8 cellular contexts compared by ENCODE assay signal in the genomic region with DNA sequence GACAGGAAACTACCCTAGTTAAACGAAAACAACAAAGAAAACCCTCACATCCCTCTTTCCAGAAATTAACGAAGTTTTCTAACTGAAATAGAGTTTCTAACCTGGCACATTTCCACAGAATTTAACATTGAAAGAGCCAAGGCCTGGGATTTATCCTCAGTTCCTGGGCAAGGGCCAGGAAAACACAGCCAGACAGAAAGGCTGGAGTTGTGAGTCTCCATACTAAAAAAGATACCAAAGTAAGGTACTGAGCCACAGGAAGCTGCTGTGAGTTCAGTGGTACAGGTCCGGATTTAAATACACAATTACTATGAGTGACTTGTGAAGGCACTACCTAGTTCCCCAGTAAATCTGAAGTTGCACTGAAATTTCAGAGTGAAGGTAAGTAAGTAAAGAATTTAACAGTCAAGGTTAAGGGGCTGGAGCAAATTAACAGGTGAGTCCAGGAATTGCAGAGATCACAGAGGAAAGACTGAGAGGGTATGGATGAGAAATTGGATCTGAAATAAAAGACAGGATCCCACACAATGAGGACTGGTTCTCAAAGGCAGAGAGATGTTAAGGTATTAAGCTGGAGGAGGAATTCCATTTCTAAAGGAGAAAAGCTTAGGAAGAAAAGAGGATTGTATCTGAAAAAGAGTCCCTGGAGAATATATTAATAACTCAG. TPM values are rescaled to one million over a fixed set of nuclear protein-coding genes. Genes with fewer than 3 reads are reported as not detected.
DNase-seq lines count a peak whose midpoint lies in the region; ATAC-seq, FAIRE-seq and TF ChIP-seq lines count a peak whose summit lies in the region.

No MANE protein-coding gene starts in this region.

- WGBS in H1 (ENCODE audit: extremely low coverage in 1 of 2, insufficient coverage in 1 of 2, insufficient read length in 1 of 2, insufficient replicate concordance in 2 of 2, low coverage in 1 of 2, low lambda C conversion rate in 2 of 2, missing lambda C conversion rate in 1 of 2), 2 experiments = 77% methylated on average over 3 of the region's 3 CpGs; no CpG with 5 or more reads in 1 of the 2 experiments

- no peaks in the 10 kb centered on the region for H3K79me1 ChIP-seq in H1 (ENCODE audit: low read depth, low read length)

- TF ChIP-seq POLR2A in H1 (IDR thresholded peaks at IDR 0.05; ENCODE audit: control extremely low read depth in 1 of 2, low read depth in 2 of 2, low read length in 2 of 2) = no peak

- no peak overlapping the region for H3K18ac ChIP-seq in H1 (ENCODE audit: extremely low read depth, low read length)

- H3K4ac ChIP-seq in H1 (replicated peaks; ENCODE audit: insufficient read length, low read depth, low read length) = no peak overlapping the region

- H3K23ac ChIP-seq in H1 (ENCODE audit: insufficient read length) = no peak overlapping the region

- H3K4me3 ChIP-seq in Panc1 (ENCODE audit: low read depth in 2 of 2, low read length in 2 of 2) (peak overlapping the region; percentile 70 to 87), H1 (ENCODE audit: extremely low read depth in 1 of 4, insufficient read depth in 2 of 4, low read depth in 3 of 4, low read length in 4 of 4) (peak overlapping the region; percentile 42 to 67 (median 52); a peak in 7 of 8 replicates)

- H3K4me1 ChIP-seq in Panc1 (ENCODE audit: control insufficient read depth, insufficient read depth, low read length) = peaks cover 34% of the 10 kb centered on the region
- H3K4me1 ChIP-seq in H1 (replicated peaks in 1 of 4; ENCODE audit: control insufficient read depth in 3 of 4, insufficient read depth in 4 of 4, low read length in 3 of 4) = peaks cover 0 to 11% (median 6%) of the 10 kb centered on the region in 4 experiments; a peak in 5 of 7 replicates

- H3K4me2 ChIP-seq in H1 (ENCODE audit: insufficient read depth in 1 of 2, low read depth in 2 of 2, low read length in 2 of 2) = peak overlapping the region; percentile 72 to 85

- TSS peak; percentile 71 for BruUV-seq in Panc1 (replicated peaks; lab: Mats Ljungman, UMichigan)

- H2BK5ac ChIP-seq in H1 (ENCODE audit: low read depth, low read length) = no peak overlapping the region

- peaks cover 18% of the 10 kb centered on the region for H3K23me2 ChIP-seq in H1 (ENCODE audit: low read depth, low read length)

- H3K9me3 ChIP-seq in Panc1 (ENCODE audit: control insufficient read depth, insufficient read depth, low read depth, low read length) (no peaks in the 10 kb centered on the region), H1 (ENCODE audit: insufficient read depth in 2 of 2, low read depth in 1 of 2, low read length in 1 of 2) (no peaks in the 10 kb centered on the region)

- H4K5ac ChIP-seq in H1 (ENCODE audit: insufficient read length, low read depth, low read length) = no peak overlapping the region

- no peak overlapping the region for H2AK5ac ChIP-seq in H1 (ENCODE audit: low read depth, low read length)

- no peak overlapping the region for H2BK15ac ChIP-seq in H1 (ENCODE audit: low read length)

- TF ChIP-seq CTCF in Panc1 (IDR thresholded peaks at IDR 0.05) = no peak
- TF ChIP-seq CTCF in H1 (IDR thresholded peaks at IDR 0.05; ENCODE audit: control extremely low read depth in 1 of 3, insufficient read depth in 1 of 3, low read depth in 1 of 3, low read length in 3 of 3) = no peak

- H3K79me2 ChIP-seq in H1 (ENCODE audit: control insufficient read depth in 1 of 2, insufficient read depth in 2 of 2, low read length in 2 of 2) = no peaks in the 10 kb centered on the region

- no peak overlapping the region; a peak in 1 of 7 replicates for H3K9ac ChIP-seq in H1 (replicated peaks in 1 of 4; ENCODE audit: extremely low read depth in 1 of 4, low read depth in 3 of 4, low read length in 3 of 4)

- H3K36me3 ChIP-seq in Panc1 (ENCODE audit: control insufficient read depth, insufficient read depth, low read length) (no peaks in the 10 kb centered on the region), H1 (ENCODE audit: control insufficient read depth in 2 of 4, insufficient read depth in 4 of 4, low read length in 3 of 4) (no peaks in the 10 kb centered on the region)

- TF ChIP-seq RAD21 in H1 (IDR thresholded peaks at IDR 0.05 in 1 of 2, conservative IDR thresholded peaks at IDR 0.05 in 1 of 2; ENCODE audit: low read depth in 2 of 2, low read length in 2 of 2) = no peak

- no peak overlapping the region for H2BK20ac ChIP-seq in H1 (ENCODE audit: low read length)

- H3K27me3 ChIP-seq in Panc1 (ENCODE audit: control insufficient read depth, insufficient read depth, low read length) (no peaks in the 10 kb centered on the region), H1 (replicated peaks in 1 of 4; ENCODE audit: control insufficient read depth in 3 of 4, extremely low read depth in 1 of 4, insufficient read depth in 3 of 4, low read length in 3 of 4) (peaks cover 10 to 59% (median 45%) of the 10 kb centered on the region in 4 experiments)

- peak overlapping the region; percentile 90 for H2AFZ ChIP-seq in H1 (ENCODE audit: low read length)

- no peak overlapping the region for H3K14ac ChIP-seq in H1 (ENCODE audit: insufficient read length)

- H2BK12ac ChIP-seq in H1 (ENCODE audit: low read depth, low read length) = no peak overlapping the region

- CTCF ChIA-PET in Panc1 (lab: Charles Lee) (no interaction called here), H1 (lab: Charles Lee; ENCODE audit: partially characterized antibody) (interaction anchor here (0.6 to 3.4 kb wide), 7 partner anchors 19 to 101 kb away, joined by 3 to 18 read pairs (median 3); a partner anchor contains a TSS)

- in situ Hi-C loops in Panc1 (cut with HindIII; ENCODE audit: low pct_unique_long_range_greater_than_20kb, low sequenced_read_pairs) = no loop called here

- no peak overlapping the region for H3K56ac ChIP-seq in H1 (replicated peaks; ENCODE audit: insufficient read length, low read depth, low read length)

- POLR2A ChIA-PET in Panc1 (lab: Charles Lee) = interaction anchor here (1.4 kb wide), 1 partner anchor 12 kb away, joined by 3 read pairs; no protein-coding TSS in a partner anchor
- POLR2A ChIA-PET in H1 (lab: Charles Lee; ENCODE audit: partially characterized antibody) = interaction anchor here (0.6 to 5.3 kb wide), 4 partner anchors 19 to 81 kb away, joined by 3 to 31 read pairs (median 3); a partner anchor contains a TSS

- peaks cover 0 to 2% of the 10 kb centered on the region in 2 experiments for H4K20me1 ChIP-seq in H1 (replicated peaks in 1 of 2; ENCODE audit: control insufficient read depth in 1 of 2, insufficient read depth in 2 of 2, low read length in 2 of 2)

- no peak for TF ChIP-seq EP300 in H1 (IDR thresholded peaks at IDR 0.05; ENCODE audit: borderline replicate concordance in 1 of 2, low read depth in 2 of 2, low read length in 2 of 2)

- no peak overlapping the region for H2BK120ac ChIP-seq in H1 (replicated peaks; ENCODE audit: low read depth, low read length)

- ATAC-seq in Panc1 (no peak), GM19324 (IDR thresholded peaks at IDR 0.05; ENCODE audit: low FRiP score, unreplicated experiment) (no peak), GM19035 (IDR thresholded peaks at IDR 0.05; ENCODE audit: unreplicated experiment) (no peak), HG02763 (IDR thresholded peaks at IDR 0.05; ENCODE audit: unreplicated experiment) (no peak), GM18909 (IDR thresholded peaks at IDR 0.05; ENCODE audit: poor library complexity, unreplicated experiment) (no peak)

- H3K27ac ChIP-seq in Panc1 (ENCODE audit: low read length) = peak overlapping the region; percentile 98
- H3K27ac ChIP-seq in H1 (ENCODE audit: low read depth, low read length) = no peak overlapping the region

- H4K8ac ChIP-seq in H1 (ENCODE audit: extremely low read depth, insufficient read depth, low read length) = no peak overlapping the region

- intact Hi-C loops in Panc1 (cut with micrococcal nuclease; ENCODE audit: unreplicated experiment) = no loop called here

- no peak overlapping the region for H4K91ac ChIP-seq in H1 (replicated peaks; ENCODE audit: insufficient read length, low read length)

- no peak for FAIRE-seq in H1 (lab: Jason Lieb, UNC)

- peak; percentile 13 for DNase-seq in Daoy (ENCODE audit: low read depth)
- no peak for DNase-seq in Panc1 (ENCODE audit: low read depth, low spot score)
- no peak for DNase-seq in H1 (ENCODE audit: low read depth in 1 of 2, low spot score in 2 of 2)
- peak; percentile 42 for DNase-seq in myocyte (ENCODE audit: low read depth)

RNA-seq across cellular contexts. Expression of a gene that starts 0.9 kb away (rescaled TPM):
- total RNA-seq in Daoy (2014; rRNA removed; shearing (Covaris generic)) = 16.0 and 21.0 TPM in 2 replicates
- 23.3 TPM for total RNA-seq in Panc1 (2021; ENCODE audit: unreplicated experiment)
- polyA plus RNA-seq in Panc1 (2012; ENCODE audit: insufficient read length) = 8.6 TPM
- 2.9 and 3.0 TPM in 2 replicates for total RNA-seq in H1 (2021; fragmentation: NEBNext Ultra II Directional; extraction: Animal tissue kit (Norgen Biotek cat#: 25700))
- polyA plus RNA-seq in H1 (2011; rRNA removed) = 3.7 and 3.8 TPM in 2 replicates
- polyA plus RNA-seq in H1 (2011; cell fraction: cytosol; rRNA removed) = 2.9 TPM
- polyA plus RNA-seq in H1 (2011; cell fraction: nucleus; rRNA removed) = 0.67 TPM
- polyA plus RNA-seq in H1 (2012, experiment 1 of 2) = 1.1 to 2.2 TPM (median 1.2 TPM) in 4 replicates
- polyA plus RNA-seq in H1 (2012, experiment 2 of 2) = 1.7 TPM
- 1.9 TPM for polyA plus RNA-seq in H1 (2013, experiment 1 of 2)
- 2.0 TPM for polyA plus RNA-seq in H1 (2013, experiment 2 of 2)
- 2.7 TPM in 2 replicates for polyA minus RNA-seq in H1 (2011; rRNA and poly(A)+ RNA removed)
- 1.7 TPM for polyA minus RNA-seq in H1 (2011; cell fraction: cytosol; rRNA and poly(A)+ RNA removed)
- 1.3 TPM for polyA minus RNA-seq in H1 (2011; cell fraction: nucleus; rRNA and poly(A)+ RNA removed)
- total RNA-seq in myocyte = 24.4 and 24.7 TPM in 2 replicates
- 16.1 TPM for polyA plus RNA-seq in myocyte (2012)

RNA-seq across cellular contexts. Expression of a gene that starts 7.5 kb away (rescaled TPM):
- total RNA-seq in Daoy (2014; rRNA removed; shearing (Covaris generic)) = 0.63 TPM in 1 of 2 replicates, not detected in the other
- total RNA-seq in Panc1 (2021; ENCODE audit: unreplicated experiment) (1.4 TPM), myocyte (1.6 and 2.5 TPM in 2 replicates)
- 2.9 TPM for polyA plus RNA-seq in Panc1 (2012; ENCODE audit: insufficient read length)
- total RNA-seq in H1 (2021; fragmentation: NEBNext Ultra II Directional; extraction: Animal tissue kit (Norgen Biotek cat#: 25700)) = 0.20 and 0.46 TPM in 2 replicates
- 0.15 and 0.19 TPM in 2 replicates for polyA plus RNA-seq in H1 (2011; rRNA removed)
- 0.10 TPM for polyA plus RNA-seq in H1 (2011; cell fraction: cytosol; rRNA removed)
- polyA plus RNA-seq in H1 (2011; cell fraction: nucleus; rRNA removed) = 0.33 TPM
- 0.18 to 0.33 TPM (median 0.26 TPM) in 4 replicates for polyA plus RNA-seq in H1 (2012, experiment 1 of 2)
- 0.22 TPM for polyA plus RNA-seq in H1 (2012, experiment 2 of 2)
- 0.08 TPM for polyA plus RNA-seq in H1 (2013, experiment 1 of 2)
- polyA plus RNA-seq in H1 (2013, experiment 2 of 2) = 0.13 TPM
- 0.07 and 0.47 TPM in 2 replicates for polyA minus RNA-seq in H1 (2011; rRNA and poly(A)+ RNA removed)
- polyA minus RNA-seq in H1 (2011; cell fraction: cytosol; rRNA and poly(A)+ RNA removed) = not detected
- 0.70 TPM for polyA minus RNA-seq in H1 (2011; cell fraction: nucleus; rRNA and poly(A)+ RNA removed)
- 3.4 TPM for polyA plus RNA-seq in myocyte (2012)

RNA-seq across cellular contexts. Expression of a gene that starts 7.6 kb away (rescaled TPM):
- 9.0 and 12.6 TPM in 2 replicates for total RNA-seq in Daoy (2014; rRNA removed; shearing (Covaris generic))
- 14.9 TPM for total RNA-seq in Panc1 (2021; ENCODE audit: unreplicated experiment)
- 15.6 TPM for polyA plus RNA-seq in Panc1 (2012; ENCODE audit: insufficient read length)
- 2.3 and 3.1 TPM in 2 replicates for total RNA-seq in H1 (2021; fragmentation: NEBNext Ultra II Directional; extraction: Animal tissue kit (Norgen Biotek cat#: 25700))
- polyA plus RNA-seq in H1 (2011; rRNA removed) = 3.5 and 3.9 TPM in 2 replicates
- 5.2 TPM for polyA plus RNA-seq in H1 (2011; cell fraction: cytosol; rRNA removed)
- polyA plus RNA-seq in H1 (2011; cell fraction: nucleus; rRNA removed) = 3.2 TPM
- polyA plus RNA-seq in H1 (2012, experiment 1 of 2) = 4.7 to 7.1 TPM (median 5.3 TPM) in 4 replicates
- 1.7 TPM for polyA plus RNA-seq in H1 (2012, experiment 2 of 2)
- 4.5 TPM for polyA plus RNA-seq in H1 (2013, experiment 1 of 2)
- polyA plus RNA-seq in H1 (2013, experiment 2 of 2) = 4.8 TPM
- polyA minus RNA-seq in H1 (2011; rRNA and poly(A)+ RNA removed) = 1.5 and 1.6 TPM in 2 replicates
- 1.5 TPM for polyA minus RNA-seq in H1 (2011; cell fraction: cytosol; rRNA and poly(A)+ RNA removed)
- polyA minus RNA-seq in H1 (2011; cell fraction: nucleus; rRNA and poly(A)+ RNA removed) = 2.0 TPM
- 36.0 and 37.3 TPM in 2 replicates for total RNA-seq in myocyte
- 60.7 TPM for polyA plus RNA-seq in myocyte (2012)

RNA-seq across cellular contexts. Expression of a gene that starts 29.6 kb away (rescaled TPM):
- total RNA-seq in Daoy (2014; rRNA removed; shearing (Covaris generic)) = 596 and 830 TPM in 2 replicates
- total RNA-seq in Panc1 (2021; ENCODE audit: unreplicated experiment) (172 TPM), myocyte (191 and 218 TPM in 2 replicates)
- 208 TPM for polyA plus RNA-seq in Panc1 (2012; ENCODE audit: insufficient read length)
- total RNA-seq in H1 (2021; fragmentation: NEBNext Ultra II Directional; extraction: Animal tissue kit (Norgen Biotek cat#: 25700)) = 216 and 222 TPM in 2 replicates
- polyA plus RNA-seq in H1 (2011; rRNA removed) = 119 and 125 TPM in 2 replicates
- polyA plus RNA-seq in H1 (2011; cell fraction: cytosol; rRNA removed) = 276 TPM
- polyA plus RNA-seq in H1 (2011; cell fraction: nucleus; rRNA removed) = 32.3 TPM
- polyA plus RNA-seq in H1 (2012, experiment 1 of 2) = 255 to 301 TPM (median 263 TPM) in 4 replicates
- polyA plus RNA-seq in H1 (2012, experiment 2 of 2) = 80.5 TPM
- polyA plus RNA-seq in H1 (2013, experiment 1 of 2) = 166 TPM
- polyA plus RNA-seq in H1 (2013, experiment 2 of 2) = 182 TPM
- polyA minus RNA-seq in H1 (2011; rRNA and poly(A)+ RNA removed) = 35.1 and 39.6 TPM in 2 replicates
- 52.5 TPM for polyA minus RNA-seq in H1 (2011; cell fraction: cytosol; rRNA and poly(A)+ RNA removed)
- polyA minus RNA-seq in H1 (2011; cell fraction: nucleus; rRNA and poly(A)+ RNA removed) = 34.9 TPM
- polyA plus RNA-seq in myocyte (2012) = 180 TPM

RNA-seq across cellular contexts. Expression of a gene that starts 38.4 kb away (rescaled TPM):
- 17.8 and 21.6 TPM in 2 replicates for total RNA-seq in Daoy (2014; rRNA removed; shearing (Covaris generic))
- total RNA-seq in Panc1 (2021; ENCODE audit: unreplicated experiment) (27.4 TPM), myocyte (27.1 and 34.2 TPM in 2 replicates)
- 28.0 TPM for polyA plus RNA-seq in Panc1 (2012; ENCODE audit: insufficient read length)
- total RNA-seq in H1 (2021; fragmentation: NEBNext Ultra II Directional; extraction: Animal tissue kit (Norgen Biotek cat#: 25700)) = 8.1 and 9.1 TPM in 2 replicates
- 11.0 and 15.1 TPM in 2 replicates for polyA plus RNA-seq in H1 (2011; rRNA removed)
- polyA plus RNA-seq in H1 (2011; cell fraction: cytosol; rRNA removed) = 16.1 TPM
- polyA plus RNA-seq in H1 (2011; cell fraction: nucleus; rRNA removed) = 8.0 TPM
- polyA plus RNA-seq in H1 (2012, experiment 1 of 2) = 8.3 to 11.9 TPM (median 10.0 TPM) in 4 replicates
- polyA plus RNA-seq in H1 (2012, experiment 2 of 2) = 7.0 TPM
- polyA plus RNA-seq in H1 (2013, experiment 1 of 2) = 9.0 TPM
- 9.2 TPM for polyA plus RNA-seq in H1 (2013, experiment 2 of 2)
- polyA minus RNA-seq in H1 (2011; rRNA and poly(A)+ RNA removed) = 9.0 and 12.4 TPM in 2 replicates
- 15.9 TPM for polyA minus RNA-seq in H1 (2011; cell fraction: cytosol; rRNA and poly(A)+ RNA removed)
- polyA minus RNA-seq in H1 (2011; cell fraction: nucleus; rRNA and poly(A)+ RNA removed) = 2.7 TPM
- 26.5 TPM for polyA plus RNA-seq in myocyte (2012)

Comparison
In these comparisons a context has a peak if more than half of its experiments do, and no peak if none do; other contexts are left out.
1. DNase-seq: peak in Daoy (single experiment) and myocyte (single experiment); none in Panc1 (single experiment) and H1 (0 of 2).